ENCODE assay signal across 1 cellular context in genomic region chr1:43650306-43650941, GRCh38.
TF ChIP-seq lines count a peak whose summit lies in the region.

No MANE protein-coding gene starts in this region.

TF ChIP-seq in K562, 482 proteins besides CTCF, POLR2A, EP300 and RAD21 (continued from another document and continues in another):
- TF ChIP-seq, protein P1, sequence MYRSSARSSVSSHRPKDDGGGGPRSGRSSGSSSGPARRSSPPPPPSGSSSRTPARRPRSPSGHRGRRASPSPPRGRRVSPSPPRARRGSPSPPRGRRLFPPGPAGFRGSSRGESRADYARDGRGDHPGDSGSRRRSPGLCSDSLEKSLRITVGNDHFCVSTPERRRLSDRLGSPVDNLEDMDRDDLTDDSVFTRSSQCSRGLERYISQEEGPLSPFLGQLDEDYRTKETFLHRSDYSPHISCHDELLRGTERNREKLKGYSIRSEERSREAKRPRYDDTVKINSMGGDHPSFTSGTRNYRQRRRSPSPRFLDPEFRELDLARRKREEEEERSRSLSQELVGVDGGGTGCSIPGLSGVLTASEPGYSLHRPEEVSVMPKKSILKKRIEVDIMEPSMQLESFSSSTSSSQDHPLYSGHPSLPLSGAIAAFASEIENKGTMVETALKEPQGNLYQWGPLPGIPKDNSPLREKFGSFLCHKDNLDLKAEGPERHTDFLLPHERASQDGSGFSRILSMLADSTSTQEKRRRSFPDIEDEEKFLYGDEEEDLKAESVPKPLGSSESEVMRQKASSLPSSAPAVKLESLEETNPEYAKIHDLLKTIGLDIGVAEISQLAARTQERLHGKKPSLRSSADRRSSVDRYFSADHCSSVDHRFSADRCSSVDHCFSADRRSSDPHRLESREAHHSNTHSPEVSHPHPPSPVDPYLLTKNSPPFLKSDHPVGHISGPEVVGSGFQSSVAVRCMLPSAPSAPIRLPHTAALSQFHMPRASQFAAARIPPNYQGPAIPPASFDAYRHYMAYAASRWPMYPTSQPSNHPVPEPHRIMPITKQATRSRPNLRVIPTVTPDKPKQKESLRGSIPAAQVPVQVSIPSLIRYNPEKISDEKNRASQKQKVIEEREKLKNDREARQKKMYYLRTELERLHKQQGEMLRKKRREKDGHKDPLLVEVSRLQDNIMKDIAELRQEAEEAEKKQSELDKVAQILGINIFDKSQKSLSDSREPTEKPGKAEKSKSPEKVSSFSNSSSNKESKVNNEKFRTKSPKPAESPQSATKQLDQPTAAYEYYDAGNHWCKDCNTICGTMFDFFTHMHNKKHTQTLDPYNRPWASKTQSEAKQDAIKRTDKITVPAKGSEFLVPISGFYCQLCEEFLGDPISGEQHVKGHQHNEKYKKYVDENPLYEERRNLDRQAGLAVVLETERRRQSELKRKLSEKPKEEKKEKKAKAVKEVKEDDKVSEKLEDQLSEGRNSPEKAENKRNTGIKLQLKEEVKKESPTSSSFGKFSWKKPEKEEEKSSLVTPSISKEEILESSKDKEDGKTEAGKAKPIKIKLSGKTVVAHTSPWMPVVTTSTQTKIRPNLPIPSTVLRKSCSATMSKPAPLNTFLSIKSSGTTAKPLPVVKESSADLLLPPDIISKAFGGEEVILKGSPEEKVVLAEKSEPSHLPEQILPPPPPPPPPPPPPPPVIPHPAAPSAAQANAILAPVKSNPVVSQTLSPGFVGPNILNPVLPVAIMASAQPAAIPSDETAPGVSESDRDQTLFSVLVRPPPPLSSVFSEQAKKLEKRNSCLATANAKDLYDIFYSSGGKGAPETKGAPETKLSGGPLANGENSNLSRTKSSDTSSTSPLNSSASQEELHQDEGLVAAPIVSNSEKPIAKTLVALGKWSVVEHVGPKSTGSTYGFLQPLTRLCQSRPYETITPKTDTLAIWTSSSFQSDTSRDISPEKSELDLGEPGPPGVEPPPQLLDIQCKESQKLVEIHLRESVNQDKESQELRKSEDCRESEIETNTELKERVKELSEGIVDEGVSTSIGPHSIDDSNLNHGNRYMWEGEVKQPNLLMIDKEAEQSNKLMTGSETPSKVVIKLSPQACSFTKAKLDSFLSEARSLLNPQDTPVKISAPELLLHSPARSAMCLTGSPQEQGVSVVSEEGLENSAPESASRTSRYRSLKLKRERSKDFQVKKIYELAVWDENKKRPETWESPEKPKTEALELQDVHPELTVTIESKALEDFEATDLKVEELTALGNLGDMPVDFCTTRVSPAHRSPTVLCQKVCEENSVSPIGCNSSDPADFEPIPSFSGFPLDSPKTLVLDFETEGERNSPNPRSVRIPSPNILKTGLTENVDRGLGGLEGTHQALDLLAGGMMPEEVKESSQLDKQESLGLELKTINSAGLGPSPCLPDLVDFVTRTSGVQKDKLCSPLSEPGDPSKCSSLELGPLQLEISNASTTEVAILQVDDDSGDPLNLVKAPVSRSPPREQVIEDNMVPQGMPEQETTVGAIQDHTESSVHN (IDR thresholded peaks at IDR 0.05; ENCODE audit: borderline replicate concordance in 1 of 2, low read depth in 1 of 2), result peak in 1 of 2 experiments; percentile 51; a peak in 1 of 4 replicates
- no peak for TF ChIP-seq ZBTB8A (IDR thresholded peaks at IDR 0.05; ENCODE audit: partially characterized antibody)
- TF ChIP-seq ZBTB7A (IDR thresholded peaks at IDR 0.05; ENCODE audit: borderline replicate concordance, control insufficient read depth, low read depth, low read length), result peak; percentile 38; the same call in 1 of the 2 replicates
- peak; percentile 70; the same call in 1 of the 2 replicates for TF ChIP-seq CHCHD3 (CRISPR knock-in tag; IDR thresholded peaks at IDR 0.05)
- TF ChIP-seq KLF13 (tag; IDR thresholded peaks at IDR 0.05; ENCODE audit: borderline replicate concordance, low read depth), result peak; percentile 32; the same call in 1 of the 2 replicates
- TF ChIP-seq, protein P2, sequence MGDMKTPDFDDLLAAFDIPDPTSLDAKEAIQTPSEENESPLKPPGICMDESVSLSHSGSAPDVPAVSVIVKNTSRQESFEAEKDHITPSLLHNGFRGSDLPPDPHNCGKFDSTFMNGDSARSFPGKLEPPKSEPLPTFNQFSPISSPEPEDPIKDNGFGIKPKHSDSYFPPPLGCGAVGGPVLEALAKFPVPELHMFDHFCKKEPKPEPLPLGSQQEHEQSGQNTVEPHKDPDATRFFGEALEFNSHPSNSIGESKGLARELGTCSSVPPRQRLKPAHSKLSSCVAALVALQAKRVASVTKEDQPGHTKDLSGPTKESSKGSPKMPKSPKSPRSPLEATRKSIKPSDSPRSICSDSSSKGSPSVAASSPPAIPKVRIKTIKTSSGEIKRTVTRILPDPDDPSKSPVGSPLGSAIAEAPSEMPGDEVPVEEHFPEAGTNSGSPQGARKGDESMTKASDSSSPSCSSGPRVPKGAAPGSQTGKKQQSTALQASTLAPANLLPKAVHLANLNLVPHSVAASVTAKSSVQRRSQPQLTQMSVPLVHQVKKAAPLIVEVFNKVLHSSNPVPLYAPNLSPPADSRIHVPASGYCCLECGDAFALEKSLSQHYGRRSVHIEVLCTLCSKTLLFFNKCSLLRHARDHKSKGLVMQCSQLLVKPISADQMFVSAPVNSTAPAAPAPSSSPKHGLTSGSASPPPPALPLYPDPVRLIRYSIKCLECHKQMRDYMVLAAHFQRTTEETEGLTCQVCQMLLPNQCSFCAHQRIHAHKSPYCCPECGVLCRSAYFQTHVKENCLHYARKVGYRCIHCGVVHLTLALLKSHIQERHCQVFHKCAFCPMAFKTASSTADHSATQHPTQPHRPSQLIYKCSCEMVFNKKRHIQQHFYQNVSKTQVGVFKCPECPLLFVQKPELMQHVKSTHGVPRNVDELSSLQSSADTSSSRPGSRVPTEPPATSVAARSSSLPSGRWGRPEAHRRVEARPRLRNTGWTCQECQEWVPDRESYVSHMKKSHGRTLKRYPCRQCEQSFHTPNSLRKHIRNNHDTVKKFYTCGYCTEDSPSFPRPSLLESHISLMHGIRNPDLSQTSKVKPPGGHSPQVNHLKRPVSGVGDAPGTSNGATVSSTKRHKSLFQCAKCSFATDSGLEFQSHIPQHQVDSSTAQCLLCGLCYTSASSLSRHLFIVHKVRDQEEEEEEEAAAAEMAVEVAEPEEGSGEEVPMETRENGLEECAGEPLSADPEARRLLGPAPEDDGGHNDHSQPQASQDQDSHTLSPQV (IDR thresholded peaks at IDR 0.05), result no peak
- no peak for TF ChIP-seq ZNF134 (CRISPR knock-in tag; conservative IDR thresholded peaks at IDR 0.05)
- peak; percentile 65 for TF ChIP-seq ZBTB40 (IDR thresholded peaks at IDR 0.05)
- TF ChIP-seq ZBTB40 (CRISPR knock-in tag; IDR thresholded peaks at IDR 0.05), result no peak
- no peak for TF ChIP-seq SREBF2 (CRISPR knock-in tag; IDR thresholded peaks at IDR 0.05)
- 0 out of 2 replicates have a peak, but pooled peaks have one; percentile 81 for TF ChIP-seq CBX1 (IDR thresholded peaks at IDR 0.05; ENCODE audit: low read depth)
- TF ChIP-seq, protein P3, sequence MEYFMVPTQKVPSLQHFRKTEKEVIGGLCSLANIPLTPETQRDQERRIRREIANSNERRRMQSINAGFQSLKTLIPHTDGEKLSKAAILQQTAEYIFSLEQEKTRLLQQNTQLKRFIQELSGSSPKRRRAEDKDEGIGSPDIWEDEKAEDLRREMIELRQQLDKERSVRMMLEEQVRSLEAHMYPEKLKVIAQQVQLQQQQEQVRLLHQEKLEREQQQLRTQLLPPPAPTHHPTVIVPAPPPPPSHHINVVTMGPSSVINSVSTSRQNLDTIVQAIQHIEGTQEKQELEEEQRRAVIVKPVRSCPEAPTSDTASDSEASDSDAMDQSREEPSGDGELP (CRISPR knock-in tag; IDR thresholded peaks at IDR 0.05; ENCODE audit: borderline replicate concordance), result peak; percentile 78
- peak; percentile 97 for TF ChIP-seq ZNF830 (CRISPR knock-in tag; IDR thresholded peaks at IDR 0.05)
- TF ChIP-seq USF2 (CRISPR knock-in tag; IDR thresholded peaks at IDR 0.05), result no peak
- peak; percentile 48; the same call in 1 of the 2 replicates for TF ChIP-seq ZNF740 (CRISPR knock-in tag; IDR thresholded peaks at IDR 0.05)
- 0 out of 4 replicates have a peak, but pooled peaks of 1 of the 2 experiments have one; percentile 40 for TF ChIP-seq ZNF740 (tag; IDR thresholded peaks at IDR 0.05)
- TF ChIP-seq ADNP (tag; IDR thresholded peaks at IDR 0.05), result peak; percentile 45; the same call in 1 of the 2 replicates
- TF ChIP-seq RBM14 (IDR thresholded peaks at IDR 0.05; ENCODE audit: borderline replicate concordance, insufficient read depth, low read depth, low read length), result no peak
- TF ChIP-seq EZH2 (IDR thresholded peaks at IDR 0.05; ENCODE audit: borderline replicate concordance, low read depth, low read length), result no peak
- TF ChIP-seq MIER1 (IDR thresholded peaks at IDR 0.05; ENCODE audit: low read depth), result peak; percentile 56; the same call in 1 of the 2 replicates
- TF ChIP-seq ETV5 (CRISPR knock-in tag; IDR thresholded peaks at IDR 0.05; ENCODE audit: low read depth), result peak; percentile 59; the same call in 1 of the 2 replicates
- TF ChIP-seq DIDO1 (tag; IDR thresholded peaks at IDR 0.05; ENCODE audit: low read depth), result no peak
- peak; percentile 85; the same call in 1 of the 2 replicates for TF ChIP-seq ERF (CRISPR knock-in tag; IDR thresholded peaks at IDR 0.05)
- TF ChIP-seq ZNF431 (CRISPR knock-in tag; IDR thresholded peaks at IDR 0.05), result no peak; the same call in 1 of the 2 replicates
- no peak for TF ChIP-seq TFAM (CRISPR knock-in tag; conservative IDR thresholded peaks at IDR 0.05)
- TF ChIP-seq NR4A1 (CRISPR knock-in tag; IDR thresholded peaks at IDR 0.05), result no peak
- TF ChIP-seq NR4A1 (tag; IDR thresholded peaks at IDR 0.05), result peak; percentile 70; the same call in 1 of the 2 replicates
- 0 out of 2 replicates have a peak, but pooled peaks have one; percentile 48 for TF ChIP-seq ZNF75A (CRISPR knock-in tag; IDR thresholded peaks at IDR 0.05)
- no peak for TF ChIP-seq HNRNPK (IDR thresholded peaks at IDR 0.05; ENCODE audit: low read depth, low read length, poor library complexity, severe bottlenecking)
- 0 out of 2 replicates have a peak, but pooled peaks have one; percentile 29 for TF ChIP-seq HEY1 (CRISPR knock-in tag; IDR thresholded peaks at IDR 0.05; ENCODE audit: borderline replicate concordance)
- peak; percentile 80; the same call in 1 of the 2 replicates for TF ChIP-seq LCOR (CRISPR knock-in tag; IDR thresholded peaks at IDR 0.05)
- TF ChIP-seq YBX1 (IDR thresholded peaks at IDR 0.05), result no peak
- TF ChIP-seq ZKSCAN3 (CRISPR knock-in tag; IDR thresholded peaks at IDR 0.05), result no peak
- no peak for TF ChIP-seq CBX2 (IDR thresholded peaks at IDR 0.05; ENCODE audit: insufficient read depth, low read length, poor library complexity, severe bottlenecking)
